Comparison of ENCODE assay signal across 1 cellular context in the genomic region with DNA sequence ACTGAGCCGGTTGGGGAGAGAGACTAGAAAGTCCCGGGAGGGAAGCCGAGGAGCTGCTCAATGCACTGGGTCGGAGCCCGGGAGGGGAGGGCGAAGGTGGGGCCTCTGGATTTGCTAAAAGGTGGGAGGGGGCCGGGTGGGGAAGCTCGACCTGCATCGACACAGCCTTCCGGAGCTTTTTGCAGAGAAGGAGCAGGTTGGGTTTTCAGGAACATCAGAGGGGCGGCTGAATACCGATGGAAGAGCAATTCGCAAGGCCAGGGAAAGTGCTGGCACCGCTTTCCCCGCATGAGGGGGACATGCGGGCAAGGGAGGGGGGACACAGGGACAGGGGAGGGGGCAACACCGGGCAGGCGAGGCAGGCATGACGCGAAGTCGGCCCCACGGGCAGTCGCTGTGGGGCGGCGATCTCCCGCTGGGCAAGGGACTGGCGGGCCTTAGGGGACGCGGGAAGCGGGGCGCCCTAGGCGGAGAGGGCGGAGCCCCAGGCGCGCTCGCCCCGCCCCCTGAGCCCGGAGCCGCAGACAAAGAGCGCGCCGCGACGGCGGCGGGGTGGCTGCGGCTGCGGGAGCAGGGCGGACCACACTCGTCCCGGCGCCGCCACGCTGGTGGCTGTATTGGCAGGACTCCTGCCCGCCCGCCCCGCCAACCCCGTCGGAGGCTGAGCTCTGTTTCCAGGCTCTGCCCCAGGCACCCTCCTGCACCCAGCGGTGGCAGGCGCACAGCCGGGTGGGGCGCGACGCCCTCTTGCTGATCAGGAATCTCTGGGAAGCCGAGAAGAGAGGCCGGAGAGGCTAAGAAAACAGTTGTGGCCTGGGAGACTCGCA.
TF ChIP-seq lines count a peak whose summit lies in the region.

No MANE protein-coding gene starts in this region.

TF ChIP-seq in A549, 52 proteins besides CTCF, POLR2A, EP300 and RAD21:
- TF ChIP-seq ZC3H11A (IDR thresholded peaks at IDR 0.05) (no peak), MYC (IDR thresholded peaks at IDR 0.05; ENCODE audit: borderline replicate concordance, low read length) (no peak), JUNB (IDR thresholded peaks at IDR 0.05) (no peak), TFCP2L1 (CRISPR knock-in tag; IDR thresholded peaks at IDR 0.05) (no peak), RFX5 (IDR thresholded peaks at IDR 0.05) (no peak), HOXB5 (CRISPR knock-in tag; IDR thresholded peaks at IDR 0.05) (no peak), RARB (CRISPR knock-in tag; IDR thresholded peaks at IDR 0.05) (no peak), RNF2 (IDR thresholded peaks at IDR 0.05; ENCODE audit: borderline replicate concordance, low read depth) (no peak), NFE2L2 (conservative IDR thresholded peaks at IDR 0.05; ENCODE audit: low read length) (no peak), FOXS1 (CRISPR knock-in tag; IDR thresholded peaks at IDR 0.05) (no peak), HOXA7 (CRISPR knock-in tag; IDR thresholded peaks at IDR 0.05) (no peak), BHLHE40 (IDR thresholded peaks at IDR 0.05; ENCODE audit: low read depth, low read length) (no peak), KDM5A (IDR thresholded peaks at IDR 0.05) (no peak), SMC3 (IDR thresholded peaks at IDR 0.05) (no peak)
